1 cellular context compared by ENCODE assay signal in the genomic region with DNA sequence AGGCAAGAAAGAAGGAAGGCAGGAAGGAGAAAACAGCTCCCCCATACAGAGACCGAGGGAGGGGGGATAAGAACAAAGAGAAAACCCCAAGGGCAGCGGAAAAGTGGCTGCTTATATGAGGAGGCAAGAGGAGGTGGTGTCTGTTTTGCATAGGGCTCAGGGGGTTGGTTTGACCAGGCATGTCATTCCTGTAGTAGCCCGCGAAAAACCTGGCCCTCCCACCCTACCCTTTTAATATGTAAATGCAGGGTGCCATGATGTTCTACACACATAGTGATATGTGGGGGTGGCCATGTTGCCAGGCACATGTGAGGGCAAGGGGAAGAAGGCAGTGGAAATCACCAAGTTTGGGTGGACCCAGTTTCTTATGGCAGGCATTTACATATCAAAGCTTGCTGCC.
TF ChIP-seq lines count a peak whose summit lies in the region.

No MANE protein-coding gene starts in this region.

TF ChIP-seq in GM23338, 12 proteins besides CTCF, POLR2A, EP300 and RAD21 (continued from another document):
- TF ChIP-seq, protein P1, sequence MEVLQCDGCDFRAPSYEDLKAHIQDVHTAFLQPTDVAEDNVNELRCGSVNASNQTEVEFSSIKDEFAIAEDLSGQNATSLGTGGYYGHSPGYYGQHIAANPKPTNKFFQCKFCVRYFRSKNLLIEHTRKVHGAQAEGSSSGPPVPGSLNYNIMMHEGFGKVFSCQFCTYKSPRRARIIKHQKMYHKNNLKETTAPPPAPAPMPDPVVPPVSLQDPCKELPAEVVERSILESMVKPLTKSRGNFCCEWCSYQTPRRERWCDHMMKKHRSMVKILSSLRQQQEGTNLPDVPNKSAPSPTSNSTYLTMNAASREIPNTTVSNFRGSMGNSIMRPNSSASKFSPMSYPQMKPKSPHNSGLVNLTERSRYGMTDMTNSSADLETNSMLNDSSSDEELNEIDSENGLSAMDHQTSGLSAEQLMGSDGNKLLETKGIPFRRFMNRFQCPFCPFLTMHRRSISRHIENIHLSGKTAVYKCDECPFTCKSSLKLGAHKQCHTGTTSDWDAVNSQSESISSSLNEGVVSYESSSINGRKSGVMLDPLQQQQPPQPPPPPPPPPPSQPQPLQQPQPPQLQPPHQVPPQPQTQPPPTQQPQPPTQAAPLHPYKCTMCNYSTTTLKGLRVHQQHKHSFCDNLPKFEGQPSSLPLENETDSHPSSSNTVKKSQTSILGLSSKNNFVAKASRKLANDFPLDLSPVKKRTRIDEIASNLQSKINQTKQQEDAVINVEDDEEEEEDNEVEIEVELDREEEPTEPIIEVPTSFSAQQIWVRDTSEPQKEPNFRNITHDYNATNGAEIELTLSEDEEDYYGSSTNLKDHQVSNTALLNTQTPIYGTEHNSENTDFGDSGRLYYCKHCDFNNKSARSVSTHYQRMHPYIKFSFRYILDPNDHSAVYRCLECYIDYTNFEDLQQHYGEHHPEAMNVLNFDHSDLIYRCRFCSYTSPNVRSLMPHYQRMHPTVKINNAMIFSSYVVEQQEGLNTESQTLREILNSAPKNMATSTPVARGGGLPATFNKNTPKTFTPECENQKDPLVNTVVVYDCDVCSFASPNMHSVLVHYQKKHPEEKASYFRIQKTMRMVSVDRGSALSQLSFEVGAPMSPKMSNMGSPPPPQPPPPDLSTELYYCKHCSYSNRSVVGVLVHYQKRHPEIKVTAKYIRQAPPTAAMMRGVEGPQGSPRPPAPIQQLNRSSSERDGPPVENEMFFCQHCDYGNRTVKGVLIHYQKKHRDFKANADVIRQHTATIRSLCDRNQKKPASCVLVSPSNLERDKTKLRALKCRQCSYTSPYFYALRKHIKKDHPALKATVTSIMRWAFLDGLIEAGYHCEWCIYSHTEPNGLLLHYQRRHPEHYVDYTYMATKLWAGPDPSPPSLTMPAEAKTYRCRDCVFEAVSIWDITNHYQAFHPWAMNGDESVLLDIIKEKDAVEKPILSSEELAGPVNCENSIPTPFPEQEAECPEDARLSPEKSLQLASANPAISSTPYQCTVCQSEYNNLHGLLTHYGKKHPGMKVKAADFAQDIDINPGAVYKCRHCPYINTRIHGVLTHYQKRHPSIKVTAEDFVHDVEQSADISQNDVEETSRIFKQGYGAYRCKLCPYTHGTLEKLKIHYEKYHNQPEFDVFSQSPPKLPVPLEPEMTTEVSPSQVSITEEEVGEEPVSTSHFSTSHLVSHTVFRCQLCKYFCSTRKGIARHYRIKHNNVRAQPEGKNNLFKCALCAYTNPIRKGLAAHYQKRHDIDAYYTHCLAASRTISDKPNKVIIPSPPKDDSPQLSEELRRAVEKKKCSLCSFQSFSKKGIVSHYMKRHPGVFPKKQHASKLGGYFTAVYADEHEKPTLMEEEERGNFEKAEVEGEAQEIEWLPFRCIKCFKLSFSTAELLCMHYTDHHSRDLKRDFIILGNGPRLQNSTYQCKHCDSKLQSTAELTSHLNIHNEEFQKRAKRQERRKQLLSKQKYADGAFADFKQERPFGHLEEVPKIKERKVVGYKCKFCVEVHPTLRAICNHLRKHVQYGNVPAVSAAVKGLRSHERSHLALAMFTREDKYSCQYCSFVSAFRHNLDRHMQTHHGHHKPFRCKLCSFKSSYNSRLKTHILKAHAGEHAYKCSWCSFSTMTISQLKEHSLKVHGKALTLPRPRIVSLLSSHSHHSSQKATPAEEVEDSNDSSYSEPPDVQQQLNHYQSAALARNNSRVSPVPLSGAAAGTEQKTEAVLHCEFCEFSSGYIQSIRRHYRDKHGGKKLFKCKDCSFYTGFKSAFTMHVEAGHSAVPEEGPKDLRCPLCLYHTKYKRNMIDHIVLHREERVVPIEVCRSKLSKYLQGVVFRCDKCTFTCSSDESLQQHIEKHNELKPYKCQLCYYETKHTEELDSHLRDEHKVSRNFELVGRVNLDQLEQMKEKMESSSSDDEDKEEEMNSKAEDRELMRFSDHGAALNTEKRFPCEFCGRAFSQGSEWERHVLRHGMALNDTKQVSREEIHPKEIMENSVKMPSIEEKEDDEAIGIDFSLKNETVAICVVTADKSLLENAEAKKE (CRISPR knock-in tag; IDR thresholded peaks at IDR 0.05): no peak
- no peak for TF ChIP-seq ZNF331 (CRISPR knock-in tag; IDR thresholded peaks at IDR 0.05; ENCODE audit: low read depth)
- TF ChIP-seq STAT1 (IDR thresholded peaks at IDR 0.05; ENCODE audit: unreplicated experiment): no peak
- no peak for TF ChIP-seq POLR2AphosphoS5 (IDR thresholded peaks at IDR 0.05; ENCODE audit: low read depth)
